24 cellular contexts compared by ENCODE assay signal in the genomic region with DNA sequence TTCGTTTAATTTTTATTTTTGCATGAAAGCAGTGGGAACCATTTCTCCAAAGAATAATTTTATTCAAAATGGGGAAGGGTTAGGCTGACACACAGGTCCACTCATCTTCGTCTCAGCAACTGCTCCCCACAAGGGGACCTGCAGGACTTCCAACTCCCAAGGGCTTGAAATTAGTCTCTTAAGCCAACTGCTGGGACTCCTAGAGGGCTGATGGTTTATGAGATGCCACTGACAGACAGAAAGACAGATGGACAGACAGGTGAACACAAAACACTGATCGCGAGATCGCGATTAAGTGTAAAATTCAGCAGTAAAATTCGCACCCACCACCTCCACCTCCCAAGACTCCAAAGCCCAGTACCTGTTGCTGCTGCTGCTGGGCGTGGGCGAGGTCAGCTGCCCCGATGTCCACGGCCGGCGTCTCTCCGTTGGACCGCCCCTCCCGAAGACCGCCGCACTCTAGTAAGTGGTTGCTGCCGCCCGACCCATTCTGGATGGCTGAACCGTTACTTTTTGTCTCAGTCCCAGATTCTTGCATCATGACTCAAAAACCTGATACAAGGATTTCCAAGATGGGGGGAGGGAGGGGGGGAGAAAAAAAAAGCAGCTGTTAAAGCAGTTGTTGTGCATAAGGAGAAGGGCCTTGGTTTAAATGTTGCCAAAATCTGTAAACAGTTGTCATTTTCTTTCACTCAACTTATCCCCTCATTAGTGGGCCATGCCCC.
"Had no signal": no experiment of that assay in that cellular context is flagged by ENCODE, and none has a peak within 500 bp of the region (broad histone marks: within the 10 kb centered on the region; RNA-seq: fewer than 3 reads in every experiment).

No MANE protein-coding gene starts in this region.

- H3K79me2 ChIP-seq: parathyroid adenoma had no signal

- H3K4me3 Mint-ChIP-seq: activated CD4-positive, alpha-beta memory T cell treated with anti-CD3 and anti-CD28 coated beads, Interleukin-2, amount 10 ng/mL, durations not matched to agents 7 days and 5 days; activated CD4-positive, alpha-beta T cell treated with anti-CD3 and anti-CD28 coated beads, Interleukin-2, amount 10 ng/mL, durations not matched to agents 24 days and 14 days; activated T-helper 17 cell treated with anti-CD3 and anti-CD28 coated beads, Interleukin-2, amount 50 U/mL, for 72 hours; immature natural killer cell; natural killer cell treated with Interleukin-12 subunit alpha and Interleukin-12 subunit beta and Interleukin-15 and Interleukin-18, amount 100 ng/mL, for 72 hours had no signal

- H3K27ac Mint-ChIP-seq: activated CD4-positive, alpha-beta memory T cell treated with anti-CD3 and anti-CD28 coated beads, Interleukin-2, amount 10 ng/mL, durations not matched to agents 7 days and 5 days; activated CD4-positive, alpha-beta T cell treated with anti-CD3 and anti-CD28 coated beads, Interleukin-2, amount 10 ng/mL, durations not matched to agents 24 days and 14 days; activated T-helper 17 cell treated with anti-CD3 and anti-CD28 coated beads, Interleukin-2, amount 50 U/mL, for 72 hours; immature natural killer cell; natural killer cell treated with Interleukin-12 subunit alpha and Interleukin-12 subunit beta and Interleukin-15 and Interleukin-18, amount 100 ng/mL, for 72 hours had no signal

- H3K4me3 ChIP-seq: ascending aorta, hepatocyte, left lung, lung, tibial nerve had no signal

- ATAC-seq: activated CD4-positive, CD25-positive, alpha-beta regulatory T cell treated with anti-CD3 and anti-CD28 coated beads, Interleukin-2, amount 50 U/mL, for 24 hours; activated T-helper 17 cell treated with anti-CD3 and anti-CD28 coated beads, Interleukin-2, amount 50 U/mL, for 72 hours; esophagus mucosa; left lung; natural killer cell treated with Interleukin-12 subunit alpha and Interleukin-12 subunit beta and Interleukin-15 and Interleukin-18, amount 100 ng/mL, for 72 hours; sciatic nerve; SK-N-SH treated with all-trans-retinoic acid at 6 μM for 48 hours had no signal

- H3K9me3 Mint-ChIP-seq: activated CD4-positive, alpha-beta memory T cell treated with anti-CD3 and anti-CD28 coated beads, Interleukin-2, amount 10 ng/mL, durations not matched to agents 7 days and 5 days; activated T-helper 17 cell treated with anti-CD3 and anti-CD28 coated beads, Interleukin-2, amount 50 U/mL, for 72 hours; immature natural killer cell; natural killer cell treated with Interleukin-12 subunit alpha and Interleukin-12 subunit beta and Interleukin-15 and Interleukin-18, amount 100 ng/mL, for 72 hours had no signal

- H3K9ac ChIP-seq: parathyroid adenoma had no signal

- DNase-seq: activated CD4-positive, alpha-beta memory T cell treated with anti-CD3 and anti-CD28 coated beads, Interleukin-2, amount 10 ng/mL, durations not matched to agents 7 days and 5 days; activated CD4-positive, alpha-beta T cell treated with anti-CD3 and anti-CD28 coated beads, Interleukin-2, amount 10 ng/mL, durations not matched to agents 24 days and 14 days; activated naive CD4-positive, alpha-beta T cell; brain microvascular endothelial cell; caudate nucleus; effector memory CD4-positive, alpha-beta T cell; foreskin melanocyte; glutamatergic neuron; immature natural killer cell; kidney glomerular epithelial cell; left lung; stimulated activated CD4-positive, alpha-beta T cell treated with anti-CD3 and anti-CD28 coated beads, Interleukin-2, amount 100 ng/mL, for 48 hours; stimulated activated naive CD4-positive, alpha-beta T cell had no signal

- H3K27me3 ChIP-seq: ascending aorta, brain microvascular endothelial cell, hepatocyte, left lung, tibial nerve had no signal

- H3K4me2 ChIP-seq: hepatocyte had no signal

- H3K4me1 ChIP-seq: parathyroid adenoma had no signal

- H3K27ac ChIP-seq: ascending aorta, brain microvascular endothelial cell, hepatocyte, left lung, parathyroid adenoma, tibial nerve had no signal

- H3K9me3 ChIP-seq: ascending aorta, left lung, tibial nerve had no signal

- H3K27me3 Mint-ChIP-seq: activated CD4-positive, alpha-beta memory T cell treated with anti-CD3 and anti-CD28 coated beads, Interleukin-2, amount 10 ng/mL, durations not matched to agents 7 days and 5 days; activated CD4-positive, alpha-beta T cell treated with anti-CD3 and anti-CD28 coated beads, Interleukin-2, amount 10 ng/mL, durations not matched to agents 24 days and 14 days; activated T-helper 17 cell treated with anti-CD3 and anti-CD28 coated beads, Interleukin-2, amount 50 U/mL, for 72 hours; natural killer cell treated with Interleukin-12 subunit alpha and Interleukin-12 subunit beta and Interleukin-15 and Interleukin-18, amount 100 ng/mL, for 72 hours had no signal

- H3K36me3 ChIP-seq: brain microvascular endothelial cell, tibial nerve had no signal

- H2AFZ ChIP-seq: hepatocyte, parathyroid adenoma had no signal

- H3K36me3 Mint-ChIP-seq: natural killer cell treated with Interleukin-12 subunit alpha and Interleukin-12 subunit beta and Interleukin-15 and Interleukin-18, amount 100 ng/mL, for 72 hours had no signal
